In genomic region chr6:41042656-41043055, GRCh38 we compare ENCODE assay signal across 25 cellular contexts. TPM values are rescaled to one million over a fixed set of nuclear protein-coding genes. Genes with fewer than 3 reads are reported as not detected.
"Had no signal": no experiment of that assay in that cellular context is flagged by ENCODE, and none has a peak within 500 bp of the region (broad histone marks: within the 10 kb centered on the region; RNA-seq: fewer than 3 reads in every experiment).

No MANE protein-coding gene starts in this region.

- H3K9ac ChIP-seq: neural progenitor cell had no signal

- H3K4me1 Mint-ChIP-seq: mesothelial cell of epicardium, natural killer cell, neural progenitor cell had no signal

- H3K27ac Mint-ChIP-seq: mesothelial cell of epicardium, natural killer cell had no signal

- H3K9me3 Mint-ChIP-seq: mesothelial cell of epicardium, natural killer cell, neural progenitor cell had no signal

- H3K4me3 ChIP-seq: esophagus muscularis mucosa, gastrocnemius medialis, heart right ventricle, neural progenitor cell, pancreas, sigmoid colon, skin epidermis had no signal

- H3K9me3 ChIP-seq: esophagus muscularis mucosa, gastrocnemius medialis, heart right ventricle, pancreas, sigmoid colon had no signal

- H3K4me1 ChIP-seq: esophagus muscularis mucosa, heart right ventricle, neural progenitor cell, sigmoid colon had no signal

- H2AFZ ChIP-seq: neural progenitor cell had no signal

- H3K4me3 Mint-ChIP-seq: mesothelial cell of epicardium, natural killer cell, neural progenitor cell had no signal

- ATAC-seq: gastrocnemius medialis, heart right ventricle, left lobe of liver, natural killer cell, pancreas had no signal

- FAIRE-seq: endometrium, pancreas, urothelium cell line had no signal

- DNase-seq: cortex of kidney; effector memory CD4-positive, alpha-beta T cell; gastrocnemius medialis; heart right ventricle; islet precursor cell; mammary epithelial cell; natural killer cell; nucleus accumbens; pancreas; sigmoid colon; stimulated activated CD4-positive, alpha-beta T cell treated with anti-CD3 and anti-CD28 coated beads, Interleukin-2, amount 100 ng/mL, for 24 hours; stimulated activated naive CD4-positive, alpha-beta T cell; trophoblast cell had no signal

- H3K27me3 ChIP-seq: esophagus muscularis mucosa, gastrocnemius medialis, heart right ventricle, neural progenitor cell, pancreas, sigmoid colon had no signal

- H3K27ac ChIP-seq: esophagus muscularis mucosa, gastrocnemius medialis, heart right ventricle, neural progenitor cell, sigmoid colon, skin epidermis had no signal

- H3K4me2 ChIP-seq: neural progenitor cell had no signal

- H3K36me3 Mint-ChIP-seq: mesothelial cell of epicardium, natural killer cell, neural progenitor cell had no signal

- H3K36me3 ChIP-seq: esophagus muscularis mucosa, gastrocnemius medialis, heart right ventricle, neural progenitor cell, pancreas, sigmoid colon had no signal

RNA-seq across cellular contexts. Expression of gene TSPO2, which starts 0.4 kb away (rescaled TPM):
- total RNA-seq: esophagus muscularis mucosa, fibroblast of villous mesenchyme, gastrocnemius medialis, heart right ventricle, lower leg skin, mammary epithelial cell, mesothelial cell of epicardium, myocyte, natural killer cell, pulmonary artery endothelial cell, sigmoid colon had no signal
- polyA plus RNA-seq: heart right ventricle, mammary epithelial cell had no signal

RNA-seq across cellular contexts. Expression of gene APOBEC2, which starts 10.3 kb away (rescaled TPM):
- total RNA-seq: fibroblast of villous mesenchyme, left lobe of liver, lower leg skin, mammary epithelial cell, mucosa of gallbladder, natural killer cell, pulmonary artery endothelial cell had no signal
- polyA plus RNA-seq: mammary epithelial cell had no signal
